10 cellular contexts compared by ENCODE assay signal in genomic region chr10:91672021-91672608, GRCh38. TPM values are rescaled to one million over a fixed set of nuclear protein-coding genes. Genes with fewer than 3 reads are reported as not detected.
DNase-seq lines count a peak whose midpoint lies in the region; ATAC-seq, FAIRE-seq and TF ChIP-seq lines count a peak whose summit lies in the region.
"Had no signal": no experiment of that assay in that cellular context is flagged by ENCODE, and none has a peak within 500 bp of the region (broad histone marks: within the 10 kb centered on the region; RNA-seq: fewer than 3 reads in every experiment).

No MANE protein-coding gene starts in this region.

- H3K9ac ChIP-seq in endothelial cell of umbilical vein (replicated peaks; ENCODE audit: extremely low read depth, insufficient read depth, low read length) = no peak overlapping the region

- intact Hi-C loops in endothelial cell of umbilical vein (cut with micrococcal nuclease) = no loop called here
- intact Hi-C loops in spleen (cut with DNase I; ENCODE audit: low total_unique reads) = no loop called here
- intact Hi-C loops in CD8-positive, alpha-beta T cell (cut with DNase I, micrococcal nuclease) = no loop called here

- no peaks in the 10 kb centered on the region for H3K36me3 Mint-ChIP-seq in activated CD8-positive, alpha-beta memory T cell treated with anti-CD3 and anti-CD28 coated beads, Interleukin-2, amount 10 ng/mL, durations not matched to agents 7 days and 5 days
- no peaks in the 10 kb centered on the region for H3K36me3 Mint-ChIP-seq in CD8-positive, alpha-beta T cell

- H3K9me3 Mint-ChIP-seq in activated CD8-positive, alpha-beta memory T cell treated with anti-CD3 and anti-CD28 coated beads, Interleukin-2, amount 10 ng/mL, durations not matched to agents 7 days and 5 days (ENCODE audit: low read depth) = no peaks in the 10 kb centered on the region
- H3K9me3 Mint-ChIP-seq in CD8-positive, alpha-beta T cell = no peaks in the 10 kb centered on the region
- H3K9me3 Mint-ChIP-seq: activated T-cell treated with anti-CD3 and anti-CD28 coated beads, Interleukin-2, amount 50 U/mL, for 72 hours had no signal

- CTCF ChIA-PET in activated CD8-positive, alpha-beta memory T cell treated with anti-CD3 and anti-CD28 coated beads, Interleukin-2, amount 10 ng/mL, durations not matched to agents 7 days and 5 days (lab: Charles Lee) = no interaction called here
- CTCF ChIA-PET in endothelial cell of umbilical vein (lab: Charles Lee) = interaction anchor here (0.7 to 1.9 kb wide), 3 partner anchors 20 to 374 kb away, joined by 3 to 5 read pairs (median 4); no protein-coding TSS in a partner anchor
- CTCF ChIA-PET in CD8-positive, alpha-beta T cell (lab: Charles Lee) = no interaction called here

- H3K9me3 ChIP-seq in endothelial cell of umbilical vein (replicated peaks; ENCODE audit: control insufficient read depth, insufficient read depth, low read length) (no peaks in the 10 kb centered on the region), spleen (no peaks in the 10 kb centered on the region)
- no peaks in the 10 kb centered on the region for H3K9me3 ChIP-seq in CD8-positive, alpha-beta T cell (ENCODE audit: low read length)

- H3K4me1 ChIP-seq in endothelial cell of umbilical vein (ENCODE audit: control insufficient read depth, extremely low read depth, insufficient read depth, low read length) = peaks cover 9% of the 10 kb centered on the region
- peaks cover 0 to 7% (median 2%) of the 10 kb centered on the region in 6 donors for H3K4me1 ChIP-seq in spleen
- H3K4me1 ChIP-seq in CD8-positive, alpha-beta T cell (ENCODE audit: insufficient read depth, low read length) = no peaks in the 10 kb centered on the region

- peaks cover 5% of the 10 kb centered on the region for H3K4me1 Mint-ChIP-seq in activated CD8-positive, alpha-beta memory T cell treated with anti-CD3 and anti-CD28 coated beads, Interleukin-2, amount 10 ng/mL, durations not matched to agents 7 days and 5 days
- no peaks in the 10 kb centered on the region for H3K4me1 Mint-ChIP-seq in CD8-positive, alpha-beta T cell (ENCODE audit: low read depth)

- peak overlapping the region; percentile 40 for H3K4me2 ChIP-seq in endothelial cell of umbilical vein (ENCODE audit: insufficient read depth, low read length)

- peak; percentile 75 for FAIRE-seq in endothelial cell of umbilical vein (lab: Jason Lieb, UNC)

- H3K79me2 ChIP-seq in endothelial cell of umbilical vein (ENCODE audit: control insufficient read depth, insufficient read depth, low read length) = no peaks in the 10 kb centered on the region

- DNase-seq in activated CD8-positive, alpha-beta memory T cell treated with anti-CD3 and anti-CD28 coated beads, Interleukin-2, amount 10 ng/mL, durations not matched to agents 7 days and 5 days = no peak
- DNase-seq in activated CD8-positive, alpha-beta memory T cell treated with anti-CD3 and anti-CD28 coated beads for 24 hours = no peak
- DNase-seq in NCI-H82 treated with DMSO at 0.1 percent for 48 hours (lab: John Stamatoyannopoulos, UW; ENCODE audit: unreplicated experiment) = peak; percentile 68
- peak; percentile 31 for DNase-seq in endothelial cell of umbilical vein (ENCODE audit: low read depth, low spot score)
- no peak for DNase-seq in spleen
- no peak for DNase-seq in OCI-M2 (lab: John Stamatoyannopoulos, UW; ENCODE audit: unreplicated experiment)
- no peak for DNase-seq in CD1c-positive myeloid dendritic cell (ENCODE audit: extremely low spot score)
- no peak for DNase-seq in CD8-positive, alpha-beta T cell
- DNase-seq: activated T-cell treated with anti-CD3 and anti-CD28 coated beads, Interleukin-2, amount 50 U/mL, for 72 hours; C1 segment of cervical spinal cord had no signal

- H4K20me1 ChIP-seq in endothelial cell of umbilical vein (replicated peaks; ENCODE audit: control insufficient read depth, extremely low read depth, insufficient read depth, low read length) = no peaks in the 10 kb centered on the region

- no peaks in the 10 kb centered on the region for H3K36me3 ChIP-seq in endothelial cell of umbilical vein (ENCODE audit: control insufficient read depth in 2 of 2, extremely low read depth in 1 of 2, insufficient read depth in 2 of 2, low read length in 2 of 2)
- no peaks in the 10 kb centered on the region for H3K36me3 ChIP-seq in spleen
- H3K36me3 ChIP-seq in CD8-positive, alpha-beta T cell (ENCODE audit: insufficient read depth, low read length) = no peaks in the 10 kb centered on the region

- no TSS peak for BruUV-seq in endothelial cell of umbilical vein (replicated peaks; lab: Mats Ljungman, UMichigan)

- H3K27ac ChIP-seq in endothelial cell of umbilical vein (ENCODE audit: insufficient read depth, low read depth, low read length) (no peak overlapping the region), spleen (peak overlapping the region in 5 of 8 donors; percentile 26 to 61 (median 44))
- H3K27ac ChIP-seq in CD8-positive, alpha-beta T cell (ENCODE audit: low read depth, low read length) = no peak overlapping the region

- H3K27me3 ChIP-seq in endothelial cell of umbilical vein (ENCODE audit: control insufficient read depth in 2 of 2, insufficient read depth in 2 of 2, low read length in 2 of 2) = peaks cover 0 to 1% of the 10 kb centered on the region in 2 experiments
- H3K27me3 ChIP-seq in spleen (replicated peaks in 1 of 7) = no peaks in the 10 kb centered on the region
- H3K27me3 ChIP-seq in CD8-positive, alpha-beta T cell (ENCODE audit: insufficient read depth, low read length) = no peaks in the 10 kb centered on the region

- H3K9me1 ChIP-seq in endothelial cell of umbilical vein (replicated peaks; ENCODE audit: control insufficient read depth, extremely low read depth, insufficient read depth, low read length) = no peaks in the 10 kb centered on the region

- H3K4me3 ChIP-seq in endothelial cell of umbilical vein (replicated peaks in 1 of 3; ENCODE audit: insufficient read depth in 1 of 3, low read depth in 1 of 3, low read length in 3 of 3) = no peak overlapping the region
- no peak overlapping the region for H3K4me3 ChIP-seq in spleen
- H3K4me3 ChIP-seq in CD8-positive, alpha-beta T cell (ENCODE audit: low read depth, low read length) = no peak overlapping the region

- H2AFZ ChIP-seq in endothelial cell of umbilical vein (ENCODE audit: low read depth, low read length) = peak overlapping the region; percentile 5

- WGBS in spleen, 5 donors = 29 to 44% (median 38%) methylated on average over 5 of the region's 5 CpGs

- TF ChIP-seq POLR2A in endothelial cell of umbilical vein (IDR thresholded peaks at IDR 0.05; ENCODE audit: low read depth, low read length) = no peak
- no peak for TF ChIP-seq POLR2A in spleen (IDR thresholded peaks at IDR 0.05)

- H3K27ac Mint-ChIP-seq in activated CD8-positive, alpha-beta memory T cell treated with anti-CD3 and anti-CD28 coated beads, Interleukin-2, amount 10 ng/mL, durations not matched to agents 7 days and 5 days = no peak overlapping the region
- H3K27ac Mint-ChIP-seq in CD8-positive, alpha-beta T cell = no peak overlapping the region
- H3K27ac Mint-ChIP-seq: activated T-cell treated with anti-CD3 and anti-CD28 coated beads, Interleukin-2, amount 50 U/mL, for 72 hours had no signal

- peaks cover 9% of the 10 kb centered on the region for H3K27me3 Mint-ChIP-seq in activated CD8-positive, alpha-beta memory T cell treated with anti-CD3 and anti-CD28 coated beads, Interleukin-2, amount 10 ng/mL, durations not matched to agents 7 days and 5 days
- peaks cover 11% of the 10 kb centered on the region for H3K27me3 Mint-ChIP-seq in CD8-positive, alpha-beta T cell (ENCODE audit: low read depth)

- no peak overlapping the region for H3K4me3 Mint-ChIP-seq in activated CD8-positive, alpha-beta memory T cell treated with anti-CD3 and anti-CD28 coated beads, Interleukin-2, amount 10 ng/mL, durations not matched to agents 7 days and 5 days
- no peak overlapping the region for H3K4me3 Mint-ChIP-seq in CD8-positive, alpha-beta T cell
- H3K4me3 Mint-ChIP-seq: activated T-cell treated with anti-CD3 and anti-CD28 coated beads, Interleukin-2, amount 50 U/mL, for 72 hours had no signal

- TF ChIP-seq CTCF in endothelial cell of umbilical vein (IDR thresholded peaks at IDR 0.05; ENCODE audit: extremely low read depth in 1 of 2, insufficient read depth in 1 of 2, low read depth in 1 of 2, low read length in 2 of 2) (no peak), spleen (IDR thresholded peaks at IDR 0.05 in 8 of 11, conservative IDR thresholded peaks at IDR 0.05 in 3 of 11) (no peak)
- TF ChIP-seq CTCF in CD8-positive, alpha-beta T cell (IDR thresholded peaks at IDR 0.05) = no peak

- dilution Hi-C loops in endothelial cell of umbilical vein (cut with MboI; ENCODE audit: extremely low pct_ligation_motif_present, low sequenced_read_pairs) = no loop called here

- POLR2A ChIA-PET in endothelial cell of umbilical vein (lab: Charles Lee) = no interaction called here
- POLR2A ChIA-PET in CD8-positive, alpha-beta T cell (lab: Charles Lee) = no interaction called here

- peak; percentile 23 for ATAC-seq in activated CD8-positive, alpha-beta memory T cell treated with anti-CD3 and anti-CD28 coated beads, Interleukin-2, amount 10 ng/mL, durations not matched to agents 7 days and 5 days
- ATAC-seq in CD8-positive, alpha-beta T cell = no peak
- ATAC-seq: activated T-cell treated with anti-CD3 and anti-CD28 coated beads, Interleukin-2, amount 50 U/mL, for 72 hours had no signal

TF ChIP-seq in endothelial cell of umbilical vein, 7 proteins besides CTCF, POLR2A, EP300 and RAD21:
- no peak for TF ChIP-seq JUN (IDR thresholded peaks at IDR 0.05; ENCODE audit: borderline replicate concordance, insufficient read depth, insufficient read length, low read depth)
- peak; percentile 95 for TF ChIP-seq GATA2 (IDR thresholded peaks at IDR 0.05; ENCODE audit: insufficient read depth, insufficient read length, low read depth, low read length)
- TF ChIP-seq FOS (IDR thresholded peaks at IDR 0.05; ENCODE audit: borderline replicate concordance, insufficient read depth, low read length) = no peak
TF ChIP-seq in endothelial cell of umbilical vein: peak in this region for 1.

RNA-seq across cellular contexts. Expression of gene PPP1R3C, which starts 39.2 kb away (rescaled TPM):
- not detected for total RNA-seq in activated CD8-positive, alpha-beta memory T cell treated with anti-CD3 and anti-CD28 coated beads, Interleukin-2, amount 10 ng/mL, durations not matched to agents 7 days and 5 days
- total RNA-seq in endothelial cell of umbilical vein (0.74 and 1.6 TPM in 2 replicates), spleen (1 to 10 TPM; 3.5 to 8.8 (median 4.9) TPM)
- polyA plus RNA-seq in endothelial cell of umbilical vein (2.0 TPM in 2 replicates), spleen (1 to 10 TPM in 2 of 3 donors, under 1 TPM in 1; 0.99 to 1.6 (median 1.4) TPM)
- polyA plus RNA-seq in endothelial cell of umbilical vein (2011; cell fraction: cytosol; rRNA removed) = 1.4 and 2.1 TPM in 2 replicates
- polyA plus RNA-seq in endothelial cell of umbilical vein (2011; cell fraction: nucleus; rRNA removed) = 1.1 and 2.0 TPM in 2 replicates
- 4.7 and 10.1 TPM in 2 replicates for polyA plus RNA-seq in endothelial cell of umbilical vein (2012)
- 6.1 and 7.6 TPM in 2 replicates for polyA minus RNA-seq in endothelial cell of umbilical vein
- 8.5 TPM for polyA minus RNA-seq in endothelial cell of umbilical vein (2011; cell fraction: cytosol; rRNA and poly(A)+ RNA removed)
- 2.8 and 2.9 TPM in 2 replicates for polyA minus RNA-seq in endothelial cell of umbilical vein (2011; cell fraction: nucleus; rRNA and poly(A)+ RNA removed)
- total RNA-seq in CD8-positive, alpha-beta T cell = not detected

Comparison
In these comparisons a context has a peak if more than half of its experiments do, and no peak if none do; other contexts are left out.
1. DNase-seq: peak in NCI-H82 treated with DMSO at 0.1 percent for 48 hours (single experiment) and endothelial cell of umbilical vein (single experiment); none in activated CD8-positive, alpha-beta memory T cell treated with anti-CD3 and anti-CD28 coated beads, Interleukin-2, amount 10 ng/mL, durations not matched to agents 7 days and 5 days (single experiment), activated CD8-positive, alpha-beta memory T cell treated with anti-CD3 and anti-CD28 coated beads for 24 hours (single experiment), spleen (single experiment), OCI-M2 (single experiment), CD1c-positive myeloid dendritic cell (single experiment) and CD8-positive, alpha-beta T cell (0 of 7).
2. H3K27ac ChIP-seq: peak in spleen (5 of 8); none in endothelial cell of umbilical vein (single experiment) and CD8-positive, alpha-beta T cell (single experiment).